11 cellular contexts compared by ENCODE assay signal in genomic region chr2:181657379-181657778, GRCh38. TPM values are rescaled to one million over a fixed set of nuclear protein-coding genes. Genes with fewer than 3 reads are reported as not detected.
DNase-seq lines count a peak whose midpoint lies in the region; ATAC-seq and TF ChIP-seq lines count a peak whose summit lies in the region.
"Had no signal": no experiment of that assay in that cellular context is flagged by ENCODE, and none has a peak within 500 bp of the region (broad histone marks: within the 10 kb centered on the region; RNA-seq: fewer than 3 reads in every experiment).

No MANE protein-coding gene starts in this region.

- no peak for DNase-seq in MCF 10A (ENCODE audit: unreplicated experiment)
- DNase-seq in breast epithelium (ENCODE audit: low spot score in 2 of 2) = no peak
- no peak for DNase-seq in immature natural killer cell
- no peak for DNase-seq in tibial artery
- DNase-seq: DMS153; effector memory CD4-positive, alpha-beta T cell; ovary had no signal

- no TSS peak for BruUV-seq in MCF 10A (replicated peaks; lab: Mats Ljungman, UMichigan)

- H3K36me3 ChIP-seq in breast epithelium (no peaks in the 10 kb centered on the region), tibial artery (no peaks in the 10 kb centered on the region)
- H3K36me3 ChIP-seq: ovary had no signal

- H3K27ac ChIP-seq in breast epithelium = no peak overlapping the region
- no peak overlapping the region for H3K27ac ChIP-seq in tibial artery
- H3K27ac ChIP-seq: ovary had no signal

- no peaks in the 10 kb centered on the region for H3K36me3 Mint-ChIP-seq in MCF 10A (ENCODE audit: insufficient read depth, unreplicated experiment)
- no peaks in the 10 kb centered on the region for H3K36me3 Mint-ChIP-seq in activated T-helper 17 cell treated with anti-CD3 and anti-CD28 coated beads, Interleukin-2, amount 50 U/mL, for 72 hours (ENCODE audit: low read depth)
- H3K36me3 Mint-ChIP-seq in immature natural killer cell = no peaks in the 10 kb centered on the region

- no peaks in the 10 kb centered on the region for H3K9me3 Mint-ChIP-seq in MCF 10A (ENCODE audit: unreplicated experiment)
- no peaks in the 10 kb centered on the region for H3K9me3 Mint-ChIP-seq in activated T-helper 17 cell treated with anti-CD3 and anti-CD28 coated beads, Interleukin-2, amount 50 U/mL, for 72 hours
- H3K9me3 Mint-ChIP-seq in immature natural killer cell = no peaks in the 10 kb centered on the region

- H3K9me3 ChIP-seq in breast epithelium (no peaks in the 10 kb centered on the region), tibial artery (no peaks in the 10 kb centered on the region)
- H3K9me3 ChIP-seq: ovary had no signal

- POLR2A ChIA-PET in MCF 10A (lab: Yijun Ruan, JAX) = interaction anchor here (0.5 to 0.7 kb wide), 2 partner anchors 13 to 1147 kb away, joined by 3 to 4 read pairs; no protein-coding TSS in a partner anchor

- intact Hi-C loops in MCF 10A (cut with micrococcal nuclease) = no loop called here
- intact Hi-C loops in breast epithelium (cut with DNase I; ENCODE audit: low total_unique reads) = no loop called here
- intact Hi-C loops in tibial artery (cut with DNase I; ENCODE audit: low total_unique reads) = no loop called here

- no peak for ATAC-seq in activated T-helper 17 cell treated with anti-CD3 and anti-CD28 coated beads, Interleukin-2, amount 50 U/mL, for 72 hours (replicated peaks)
- ATAC-seq in GM21526 (IDR thresholded peaks at IDR 0.05; ENCODE audit: low FRiP score, unreplicated experiment) (no peak), GM18519 (IDR thresholded peaks at IDR 0.05; ENCODE audit: low FRiP score, unreplicated experiment) (no peak), HG02970 (IDR thresholded peaks at IDR 0.05; ENCODE audit: low FRiP score, unreplicated experiment) (no peak)

- H3K27me3 ChIP-seq in breast epithelium = peaks cover 0 to 9% of the 10 kb centered on the region in 2 donors
- peaks cover 0 to 13% of the 10 kb centered on the region in 2 donors for H3K27me3 ChIP-seq in tibial artery
- H3K27me3 ChIP-seq: ovary had no signal

- H3K27me3 Mint-ChIP-seq in MCF 10A (ENCODE audit: insufficient read depth, unreplicated experiment) (no peaks in the 10 kb centered on the region), immature natural killer cell (ENCODE audit: low read depth in 3 of 3) (peaks cover 0 to 13% (median 4%) of the 10 kb centered on the region in 3 donors)
- H3K27me3 Mint-ChIP-seq in activated T-helper 17 cell treated with anti-CD3 and anti-CD28 coated beads, Interleukin-2, amount 50 U/mL, for 72 hours = peaks cover 54% of the 10 kb centered on the region

- CTCF ChIA-PET in MCF 10A (lab: Yijun Ruan, JAX) = interaction anchor here (0.6 to 0.9 kb wide), 2 partner anchors 85 to 163 kb away, joined by 3 to 4 read pairs; no protein-coding TSS in a partner anchor

- peak overlapping the region; percentile 66 for H3K4me3 Mint-ChIP-seq in MCF 10A (ENCODE audit: unreplicated experiment)
- peak overlapping the region; percentile 44 for H3K4me3 Mint-ChIP-seq in activated T-helper 17 cell treated with anti-CD3 and anti-CD28 coated beads, Interleukin-2, amount 50 U/mL, for 72 hours
- peak overlapping the region; percentile 74 to 86 (median 80) for H3K4me3 Mint-ChIP-seq in immature natural killer cell

- TF ChIP-seq CTCF in MCF 10A (IDR thresholded peaks at IDR 0.05; ENCODE audit: unreplicated experiment) (no peak), breast epithelium (IDR thresholded peaks at IDR 0.05) (no peak), tibial artery (IDR thresholded peaks at IDR 0.05) (no peak)

- TF ChIP-seq POLR2A in breast epithelium (IDR thresholded peaks at IDR 0.05) = no peak

- H3K4me1 Mint-ChIP-seq in MCF 10A (ENCODE audit: insufficient read depth, unreplicated experiment) (no peaks in the 10 kb centered on the region), immature natural killer cell (peaks cover 9 to 14% of the 10 kb centered on the region in 2 donors)
- H3K4me1 Mint-ChIP-seq in activated T-helper 17 cell treated with anti-CD3 and anti-CD28 coated beads, Interleukin-2, amount 50 U/mL, for 72 hours = no peaks in the 10 kb centered on the region

- H3K4me1 ChIP-seq in breast epithelium = no peaks in the 10 kb centered on the region
- peaks cover 0 to 16% (median 9%) of the 10 kb centered on the region in 4 donors for H3K4me1 ChIP-seq in tibial artery

- H3K27ac Mint-ChIP-seq in MCF 10A (ENCODE audit: low read depth, unreplicated experiment) (no peak overlapping the region), immature natural killer cell (peak overlapping the region in 1 of 6 donors; percentile 43)
- no peak overlapping the region for H3K27ac Mint-ChIP-seq in activated T-helper 17 cell treated with anti-CD3 and anti-CD28 coated beads, Interleukin-2, amount 50 U/mL, for 72 hours

- H3K4me3 ChIP-seq in breast epithelium (peak overlapping the region in 1 of 3 donors; percentile 70), tibial artery (peak overlapping the region; percentile 52 to 66)

RNA-seq across cellular contexts. Expression of gene CERKL, which starts 0.5 kb away (rescaled TPM):
- total RNA-seq in MCF 10A (2022) (0.23 TPM in 1 of 2 replicates, not detected in the other), breast epithelium (under 1 TPM in 2 of 3 donors, not detected in 1; 0.29 to 0.33 TPM)
- not detected for total RNA-seq in activated T-helper 17 cell treated with anti-CD3 and anti-CD28 coated beads, Interleukin-2, amount 50 U/mL, for 72 hours
- polyA plus RNA-seq in immature natural killer cell = 10 to 100 TPM; 15.5 to 19.6 (median 15.8) TPM

RNA-seq across cellular contexts. Expression of gene NEUROD1, which starts 22.9 kb away (rescaled TPM):
- not detected in 2 replicates for total RNA-seq in MCF 10A (2022)
- total RNA-seq in breast epithelium = not detected
- not detected for total RNA-seq in activated T-helper 17 cell treated with anti-CD3 and anti-CD28 coated beads, Interleukin-2, amount 50 U/mL, for 72 hours
- not detected for polyA plus RNA-seq in immature natural killer cell
- total RNA-seq: ovary had no signal
- polyA plus RNA-seq: ovary had no signal
